In genomic region chr9:111041902-111042301, GRCh38 we compare ENCODE assay signal across 21 cellular contexts. TPM values are rescaled to one million over a fixed set of nuclear protein-coding genes. Genes with fewer than 3 reads are reported as not detected.
DNase-seq lines count a peak whose midpoint lies in the region; ATAC-seq, FAIRE-seq and TF ChIP-seq lines count a peak whose summit lies in the region.
"Had no signal": no experiment of that assay in that cellular context is flagged by ENCODE, and none has a peak within 500 bp of the region (broad histone marks: within the 10 kb centered on the region; RNA-seq: fewer than 3 reads in every experiment).

No MANE protein-coding gene starts in this region.

- H3K4me3 ChIP-seq in trophoblast cell (ENCODE audit: low read depth, low read length) (no peak overlapping the region), pancreas (no peak overlapping the region), gastroesophageal sphincter (no peak overlapping the region)

- peak overlapping the region; percentile 27 for H3K4me2 ChIP-seq in trophoblast cell (ENCODE audit: low read length)

- H3K27me3 ChIP-seq in trophoblast cell (ENCODE audit: insufficient read depth, low read length): no peaks in the 10 kb centered on the region
- no peaks in the 10 kb centered on the region for H3K27me3 ChIP-seq in pancreas
- peaks cover 19% of the 10 kb centered on the region for H3K27me3 ChIP-seq in gastroesophageal sphincter

- H3K23ac ChIP-seq in trophoblast cell (ENCODE audit: low read length): no peak overlapping the region

- no peaks in the 10 kb centered on the region for H3K9me3 ChIP-seq in trophoblast cell (ENCODE audit: insufficient read depth, low read depth, low read length)
- no peaks in the 10 kb centered on the region for H3K9me3 ChIP-seq in pancreas
- H3K9me3 ChIP-seq in gastroesophageal sphincter: peaks cover 0 to 10% (median 0%) of the 10 kb centered on the region in 3 donors

- H3K9ac ChIP-seq in trophoblast cell (ENCODE audit: low read length): no peak overlapping the region

- ATAC-seq in pancreas (no peak), gastroesophageal sphincter (no peak)

- H3K36me3 ChIP-seq in trophoblast cell (ENCODE audit: control insufficient read depth in 1 of 2, insufficient read depth in 2 of 2, low read length in 2 of 2) (no peaks in the 10 kb centered on the region), pancreas (no peaks in the 10 kb centered on the region), gastroesophageal sphincter (no peaks in the 10 kb centered on the region)

- H3K27ac ChIP-seq in epithelial cell of prostate (peak overlapping the region; percentile 94), trophoblast cell (ENCODE audit: low read depth, low read length) (peak overlapping the region; percentile 11), pancreas (no peak overlapping the region), gastroesophageal sphincter (no peak overlapping the region)
- H3K27ac ChIP-seq: C4-2B had no signal

- H2BK5ac ChIP-seq in trophoblast cell (ENCODE audit: low read depth, low read length, poor library complexity): no peak overlapping the region

- no peak overlapping the region for H4K12ac ChIP-seq in trophoblast cell (ENCODE audit: low read depth, low read length)

- H2BK120ac ChIP-seq in trophoblast cell (ENCODE audit: insufficient read depth, low read length, poor library complexity): no peak overlapping the region

- no peak for TF ChIP-seq EP300 in gastroesophageal sphincter (IDR thresholded peaks at IDR 0.05)

- H3K79me1 ChIP-seq in trophoblast cell (ENCODE audit: low read length): peaks cover 9% of the 10 kb centered on the region

- no peak overlapping the region for H3K4ac ChIP-seq in trophoblast cell (ENCODE audit: low read depth, low read length)

- WGBS in trophoblast cell (ENCODE audit: extremely low coverage, insufficient coverage, insufficient read length): no CpG with 5 or more reads among the region's 5 CpGs
- WGBS in pancreas, 2 donors: 62 to 67% methylated on average over 5 of the region's 5 CpGs
- WGBS in gastroesophageal sphincter (ENCODE audit: low coverage in 1 of 2), 2 donors: 54 to 67% methylated on average over 5 of the region's 5 CpGs

- no peak overlapping the region for H2AFZ ChIP-seq in trophoblast cell (ENCODE audit: insufficient read depth, low read length, poor library complexity)

- no peak overlapping the region for H4K91ac ChIP-seq in trophoblast cell (ENCODE audit: low read depth, low read length)

- H3K14ac ChIP-seq in trophoblast cell (ENCODE audit: low read length): no peak overlapping the region

- H4K8ac ChIP-seq in trophoblast cell (ENCODE audit: low read depth, low read length): no peak overlapping the region

- intact Hi-C loops in pancreas (cut with DNase I): no loop called here

- TF ChIP-seq POLR2A in gastroesophageal sphincter (IDR thresholded peaks at IDR 0.05): no peak

- H3K79me2 ChIP-seq in trophoblast cell (ENCODE audit: control insufficient read depth, insufficient read depth, low read length, poor library complexity): peaks cover 6% of the 10 kb centered on the region

- H3K18ac ChIP-seq in trophoblast cell (ENCODE audit: low read length): no peak overlapping the region

- TF ChIP-seq CTCF in pancreas (IDR thresholded peaks at IDR 0.05): no peak
- TF ChIP-seq CTCF in gastroesophageal sphincter (IDR thresholded peaks at IDR 0.05): no peak

- H3K4me1 ChIP-seq in trophoblast cell (ENCODE audit: control insufficient read depth in 1 of 2, insufficient read depth in 2 of 2, low read length in 2 of 2) (peaks cover 0 to 3% of the 10 kb centered on the region in 2 experiments), pancreas (peaks cover 0 to 3% (median 0%) of the 10 kb centered on the region in 3 donors), gastroesophageal sphincter (peaks cover 0 to 19% (median 0%) of the 10 kb centered on the region in 3 donors)

- no peak overlapping the region for H2BK12ac ChIP-seq in trophoblast cell (ENCODE audit: low read length)

- no peak for FAIRE-seq in pancreas (lab: Jason Lieb, UNC)
- FAIRE-seq: GM19239, H1 had no signal

- H2AK5ac ChIP-seq in trophoblast cell (ENCODE audit: low read length): no peak overlapping the region

- DNase-seq in ELF-1 (ENCODE audit: low read depth, low spot score): peak; percentile 18
- peak; percentile 79 for DNase-seq in RPMI7951 (ENCODE audit: low read depth)
- DNase-seq in epithelial cell of prostate (ENCODE audit: low read depth, low spot score): no peak
- DNase-seq in trophoblast cell: no peak
- no peak for DNase-seq in stimulated activated CD4-positive, alpha-beta T cell treated with anti-CD3 and anti-CD28 coated beads, Interleukin-4, amount 100 ng/mL, for 4 hours
- DNase-seq in pancreas: no peak
- DNase-seq: Calu3; CD8-positive, alpha-beta memory T cell; GF-D8; NCI-H1694 treated with DMSO at 0.1 percent for 48 hours; NCI-H2081 treated with DMSO at 0.1 percent for 48 hours; NCI-H446; NCI-H526; OCI-M1; RPMI8226; SHP77 treated with DMSO at 0.1 percent for 48 hours had no signal

RNA-seq across cellular contexts. Expression of gene LPAR1, which starts 3.6 kb away (rescaled TPM):
- total RNA-seq in RPMI7951 (2014; rRNA removed; shearing (Covaris generic)): 69.0 and 74.6 TPM in 2 replicates
- 4.9 and 5.2 TPM in 2 replicates for polyA plus RNA-seq in trophoblast cell (2013)
- 10 to 100 TPM in 1 of 6 donors, 1 to 10 TPM in 5; 3.8 to 11.4 (median 6.0) TPM for total RNA-seq in pancreas
- 1 to 10 TPM; 4.3 to 5.5 TPM for polyA plus RNA-seq in pancreas
- total RNA-seq in gastroesophageal sphincter: 10 to 100 TPM; 27.1 to 65.4 (median 47.6) TPM
- total RNA-seq: CD8-positive, alpha-beta memory T cell had no signal
- polyA plus RNA-seq: CD8-positive, alpha-beta memory T cell; IgD-negative memory B cell had no signal

Comparison
In these comparisons a context has a peak if more than half of its experiments do, and no peak if none do; other contexts are left out.
1. DNase-seq: peak in ELF-1 (single experiment) and RPMI7951 (single experiment); none in epithelial cell of prostate (single experiment), trophoblast cell (0 of 2), stimulated activated CD4-positive, alpha-beta T cell treated with anti-CD3 and anti-CD28 coated beads, Interleukin-4, amount 100 ng/mL, for 4 hours (0 of 2) and pancreas (0 of 6).
2. H3K27ac ChIP-seq: peak in epithelial cell of prostate (single experiment) and trophoblast cell (single experiment); none in pancreas (0 of 4) and gastroesophageal sphincter (0 of 4).